ENCODE assay signal across 1 cellular context in the genomic region with DNA sequence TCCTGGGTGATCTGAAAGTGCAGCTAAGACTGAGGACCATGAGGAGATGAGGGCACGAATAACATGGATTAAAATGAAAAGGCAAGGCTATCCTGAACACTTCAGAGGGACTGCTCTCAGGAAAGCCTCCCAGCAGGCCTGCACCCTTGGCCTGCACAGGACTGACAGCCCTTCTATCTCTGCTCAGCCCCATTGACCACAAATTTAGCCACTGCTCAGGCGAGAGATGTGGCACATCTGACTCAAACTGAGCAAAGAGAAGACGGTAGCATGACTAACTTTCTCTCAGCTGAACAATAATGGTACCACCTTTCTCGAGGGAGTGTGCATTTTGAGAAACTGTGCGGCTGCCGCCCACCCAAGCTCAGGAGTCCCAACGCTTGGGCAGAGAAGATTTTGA.
TF ChIP-seq lines count a peak whose summit lies in the region.

No MANE protein-coding gene starts in this region.

TF ChIP-seq in K562, 482 proteins besides CTCF, POLR2A, EP300 and RAD21 (continued from another document and continues in another):
- TF ChIP-seq MXD1 (CRISPR knock-in tag; IDR thresholded peaks at IDR 0.05; ENCODE audit: borderline replicate concordance, poor library complexity, severe bottlenecking) (no peak), FOSL1 (tag; conservative IDR thresholded peaks at IDR 0.05) (0 out of 2 replicates have a peak, but pooled peaks have one; percentile 6), ZNF77 (CRISPR knock-in tag; IDR thresholded peaks at IDR 0.05) (no peak), POLR2AphosphoS2 (IDR thresholded peaks at IDR 0.05; ENCODE audit: low read length) (peak; percentile 65; the same call in 1 of the 2 replicates), MTA3 (IDR thresholded peaks at IDR 0.05; ENCODE audit: borderline replicate concordance) (0 out of 2 replicates have a peak, but pooled peaks have one; percentile 18), NCOA6 (IDR thresholded peaks at IDR 0.05) (no peak), REST (CRISPR knock-in tag; IDR thresholded peaks at IDR 0.05; ENCODE audit: low read depth) (no peak), FOXM1 (IDR thresholded peaks at IDR 0.05; ENCODE audit: low read depth) (no peak), FOXM1 (CRISPR knock-in tag; IDR thresholded peaks at IDR 0.05; ENCODE audit: low read depth) (no peak), BCOR (IDR thresholded peaks at IDR 0.05) (no peak), PHTF2 (CRISPR knock-in tag; IDR thresholded peaks at IDR 0.05) (no peak; the same call in 1 of the 2 replicates), ZNF449 (CRISPR knock-in tag; IDR thresholded peaks at IDR 0.05) (0 out of 2 replicates have a peak, but pooled peaks have one; percentile 20), SNRNP70 (optimal IDR thresholded peaks at IDR 0.05; ENCODE audit: low read depth, low read length) (no peak), ZNF263 (CRISPR knock-in tag; IDR thresholded peaks at IDR 0.05; ENCODE audit: borderline replicate concordance) (no peak), NR4A1 (CRISPR knock-in tag; IDR thresholded peaks at IDR 0.05) (0 out of 2 replicates have a peak, but pooled peaks have one; percentile 63), NR4A1 (tag; IDR thresholded peaks at IDR 0.05) (no peak), NCOR1 (IDR thresholded peaks at IDR 0.05) (no peak), SNIP1 (IDR thresholded peaks at IDR 0.05; ENCODE audit: low read depth) (no peak), MAZ (CRISPR knock-in tag; conservative IDR thresholded peaks at IDR 0.05 in 1 of 2, IDR thresholded peaks at IDR 0.05 in 1 of 2) (peak; percentile 41 to 45; a peak in 1 of 4 replicates), SMAD3 (CRISPR knock-in tag; conservative IDR thresholded peaks at IDR 0.05) (no peak), ZNF232 (CRISPR knock-in tag; IDR thresholded peaks at IDR 0.05) (no peak), TAF7 (tag; IDR thresholded peaks at IDR 0.05) (no peak), FOXO4 (CRISPR knock-in tag; IDR thresholded peaks at IDR 0.05) (0 out of 2 replicates have a peak, but pooled peaks have one; percentile 32), E2F4 (CRISPR knock-in tag; IDR thresholded peaks at IDR 0.05; ENCODE audit: low read depth) (no peak), HLTF (IDR thresholded peaks at IDR 0.05) (no peak), CHCHD3 (CRISPR knock-in tag; IDR thresholded peaks at IDR 0.05) (no peak), ZSCAN32 (CRISPR knock-in tag; IDR thresholded peaks at IDR 0.05) (0 out of 2 replicates have a peak, but pooled peaks have one; percentile 19), ATF1 (CRISPR knock-in tag; IDR thresholded peaks at IDR 0.05) (no peak), ATF1 (tag; IDR thresholded peaks at IDR 0.05) (no peak), ZNF707 (CRISPR knock-in tag; conservative IDR thresholded peaks at IDR 0.05) (no peak)
- TF ChIP-seq, protein P1, sequence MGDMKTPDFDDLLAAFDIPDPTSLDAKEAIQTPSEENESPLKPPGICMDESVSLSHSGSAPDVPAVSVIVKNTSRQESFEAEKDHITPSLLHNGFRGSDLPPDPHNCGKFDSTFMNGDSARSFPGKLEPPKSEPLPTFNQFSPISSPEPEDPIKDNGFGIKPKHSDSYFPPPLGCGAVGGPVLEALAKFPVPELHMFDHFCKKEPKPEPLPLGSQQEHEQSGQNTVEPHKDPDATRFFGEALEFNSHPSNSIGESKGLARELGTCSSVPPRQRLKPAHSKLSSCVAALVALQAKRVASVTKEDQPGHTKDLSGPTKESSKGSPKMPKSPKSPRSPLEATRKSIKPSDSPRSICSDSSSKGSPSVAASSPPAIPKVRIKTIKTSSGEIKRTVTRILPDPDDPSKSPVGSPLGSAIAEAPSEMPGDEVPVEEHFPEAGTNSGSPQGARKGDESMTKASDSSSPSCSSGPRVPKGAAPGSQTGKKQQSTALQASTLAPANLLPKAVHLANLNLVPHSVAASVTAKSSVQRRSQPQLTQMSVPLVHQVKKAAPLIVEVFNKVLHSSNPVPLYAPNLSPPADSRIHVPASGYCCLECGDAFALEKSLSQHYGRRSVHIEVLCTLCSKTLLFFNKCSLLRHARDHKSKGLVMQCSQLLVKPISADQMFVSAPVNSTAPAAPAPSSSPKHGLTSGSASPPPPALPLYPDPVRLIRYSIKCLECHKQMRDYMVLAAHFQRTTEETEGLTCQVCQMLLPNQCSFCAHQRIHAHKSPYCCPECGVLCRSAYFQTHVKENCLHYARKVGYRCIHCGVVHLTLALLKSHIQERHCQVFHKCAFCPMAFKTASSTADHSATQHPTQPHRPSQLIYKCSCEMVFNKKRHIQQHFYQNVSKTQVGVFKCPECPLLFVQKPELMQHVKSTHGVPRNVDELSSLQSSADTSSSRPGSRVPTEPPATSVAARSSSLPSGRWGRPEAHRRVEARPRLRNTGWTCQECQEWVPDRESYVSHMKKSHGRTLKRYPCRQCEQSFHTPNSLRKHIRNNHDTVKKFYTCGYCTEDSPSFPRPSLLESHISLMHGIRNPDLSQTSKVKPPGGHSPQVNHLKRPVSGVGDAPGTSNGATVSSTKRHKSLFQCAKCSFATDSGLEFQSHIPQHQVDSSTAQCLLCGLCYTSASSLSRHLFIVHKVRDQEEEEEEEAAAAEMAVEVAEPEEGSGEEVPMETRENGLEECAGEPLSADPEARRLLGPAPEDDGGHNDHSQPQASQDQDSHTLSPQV (IDR thresholded peaks at IDR 0.05) = peak; percentile 53
- TF ChIP-seq, protein P2, sequence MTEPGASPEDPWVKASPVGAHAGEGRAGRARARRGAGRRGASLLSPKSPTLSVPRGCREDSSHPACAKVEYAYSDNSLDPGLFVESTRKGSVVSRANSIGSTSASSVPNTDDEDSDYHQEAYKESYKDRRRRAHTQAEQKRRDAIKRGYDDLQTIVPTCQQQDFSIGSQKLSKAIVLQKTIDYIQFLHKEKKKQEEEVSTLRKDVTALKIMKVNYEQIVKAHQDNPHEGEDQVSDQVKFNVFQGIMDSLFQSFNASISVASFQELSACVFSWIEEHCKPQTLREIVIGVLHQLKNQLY (CRISPR knock-in tag; conservative IDR thresholded peaks at IDR 0.05) = 0 out of 4 replicates have a peak, but pooled peaks of 1 of the 2 experiments have one; percentile 45
- TF ChIP-seq, protein P3, sequence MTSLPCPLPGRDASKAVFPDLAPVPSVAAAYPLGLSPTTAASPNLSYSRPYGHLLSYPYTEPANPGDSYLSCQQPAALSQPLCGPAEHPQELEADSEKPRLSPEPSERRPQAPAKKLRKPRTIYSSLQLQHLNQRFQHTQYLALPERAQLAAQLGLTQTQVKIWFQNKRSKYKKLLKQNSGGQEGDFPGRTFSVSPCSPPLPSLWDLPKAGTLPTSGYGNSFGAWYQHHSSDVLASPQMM (CRISPR knock-in tag; IDR thresholded peaks at IDR 0.05) = no peak
- TF ChIP-seq, protein P4, sequence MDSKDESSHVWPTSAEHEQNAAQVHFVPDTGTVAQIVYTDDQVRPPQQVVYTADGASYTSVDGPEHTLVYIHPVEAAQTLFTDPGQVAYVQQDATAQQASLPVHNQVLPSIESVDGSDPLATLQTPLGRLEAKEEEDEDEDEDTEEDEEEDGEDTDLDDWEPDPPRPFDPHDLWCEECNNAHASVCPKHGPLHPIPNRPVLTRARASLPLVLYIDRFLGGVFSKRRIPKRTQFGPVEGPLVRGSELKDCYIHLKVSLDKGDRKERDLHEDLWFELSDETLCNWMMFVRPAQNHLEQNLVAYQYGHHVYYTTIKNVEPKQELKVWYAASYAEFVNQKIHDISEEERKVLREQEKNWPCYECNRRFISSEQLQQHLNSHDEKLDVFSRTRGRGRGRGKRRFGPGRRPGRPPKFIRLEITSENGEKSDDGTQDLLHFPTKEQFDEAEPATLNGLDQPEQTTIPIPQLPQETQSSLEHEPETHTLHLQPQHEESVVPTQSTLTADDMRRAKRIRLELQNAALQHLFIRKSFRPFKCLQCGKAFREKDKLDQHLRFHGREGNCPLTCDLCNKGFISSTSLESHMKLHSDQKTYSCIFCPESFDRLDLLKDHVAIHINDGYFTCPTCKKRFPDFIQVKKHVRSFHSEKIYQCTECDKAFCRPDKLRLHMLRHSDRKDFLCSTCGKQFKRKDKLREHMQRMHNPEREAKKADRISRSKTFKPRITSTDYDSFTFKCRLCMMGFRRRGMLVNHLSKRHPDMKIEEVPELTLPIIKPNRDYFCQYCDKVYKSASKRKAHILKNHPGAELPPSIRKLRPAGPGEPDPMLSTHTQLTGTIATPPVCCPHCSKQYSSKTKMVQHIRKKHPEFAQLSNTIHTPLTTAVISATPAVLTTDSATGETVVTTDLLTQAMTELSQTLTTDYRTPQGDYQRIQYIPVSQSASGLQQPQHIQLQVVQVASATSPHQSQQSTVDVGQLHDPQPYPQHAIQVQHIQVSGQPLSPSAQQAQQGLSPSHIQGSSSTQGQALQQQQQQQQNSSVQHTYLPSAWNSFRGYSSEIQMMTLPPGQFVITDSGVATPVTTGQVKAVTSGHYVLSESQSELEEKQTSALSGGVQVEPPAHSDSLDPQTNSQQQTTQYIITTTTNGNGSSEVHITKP (IDR thresholded peaks at IDR 0.05; ENCODE audit: partially characterized antibody) = no peak
